ENCODE assay signal across 19 cellular contexts in the genomic region with DNA sequence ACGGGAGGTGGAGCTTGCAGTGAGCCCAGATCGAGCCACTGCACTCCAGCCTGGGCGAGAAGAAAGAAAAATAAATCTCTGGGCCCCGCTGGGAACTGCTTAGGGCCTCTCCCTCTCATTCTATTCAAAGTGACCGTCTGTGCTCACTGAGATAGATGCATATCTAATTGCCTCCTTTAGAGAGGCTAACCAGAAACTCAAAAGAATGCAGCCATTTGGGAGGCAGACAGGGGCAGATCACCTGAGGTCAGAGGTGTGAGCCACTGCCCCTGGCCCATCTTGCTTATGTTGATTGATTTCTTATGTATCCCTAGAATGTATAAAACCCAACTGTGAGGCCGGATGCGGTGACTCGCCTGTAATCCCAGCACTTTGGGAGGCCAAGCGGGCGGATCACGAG. TPM values are rescaled to one million over a fixed set of nuclear protein-coding genes. Genes with fewer than 3 reads are reported as not detected.
DNase-seq lines count a peak whose midpoint lies in the region; ATAC-seq and TF ChIP-seq lines count a peak whose summit lies in the region.
"Had no signal": no experiment of that assay in that cellular context is flagged by ENCODE, and none has a peak within 500 bp of the region (broad histone marks: within the 10 kb centered on the region; RNA-seq: fewer than 3 reads in every experiment).

No MANE protein-coding gene starts in this region.

- H3K56ac ChIP-seq in mesendoderm (ENCODE audit: low read length) = no peak overlapping the region

- ATAC-seq in Right ventricle myocardium inferior (no peak), WTC11 (peak; percentile 62)
- ATAC-seq in natural killer cell treated with Interleukin-12 subunit alpha and Interleukin-12 subunit beta and Interleukin-15 and Interleukin-18, amount 100 ng/mL, for 72 hours = no peak
- ATAC-seq: A549; CD8-positive, alpha-beta T cell had no signal

- H4K8ac ChIP-seq in mesendoderm (ENCODE audit: low read depth, low read length) = no peak overlapping the region

- no peaks in the 10 kb centered on the region for H3K4me1 ChIP-seq in right atrium auricular region
- no peaks in the 10 kb centered on the region for H3K4me1 ChIP-seq in mesendoderm (ENCODE audit: control insufficient read depth, low read depth, low read length)

- H2BK5ac ChIP-seq in mesendoderm (ENCODE audit: low read length) = no peak overlapping the region

- no peak overlapping the region for H2AK5ac ChIP-seq in mesendoderm (ENCODE audit: low read length)

- H3K9me3 Mint-ChIP-seq in WTC11 (peaks cover 19% of the 10 kb centered on the region), progenitor cell of endocrine pancreas (ENCODE audit: low read depth) (peaks cover 9% of the 10 kb centered on the region)
- H3K9me3 Mint-ChIP-seq in natural killer cell treated with Interleukin-12 subunit alpha and Interleukin-12 subunit beta and Interleukin-15 and Interleukin-18, amount 100 ng/mL, for 72 hours = peaks cover 9% of the 10 kb centered on the region

- H3K79me2 ChIP-seq in mesendoderm (ENCODE audit: control insufficient read depth, insufficient read depth, low read length) = no peaks in the 10 kb centered on the region

- POLR2A ChIA-PET in WTC11 (lab: Charles Lee) = no interaction called here

- H3K36me3 ChIP-seq in right atrium auricular region (no peaks in the 10 kb centered on the region), mesendoderm (ENCODE audit: control insufficient read depth, insufficient read depth, low read length) (no peaks in the 10 kb centered on the region)
- H3K36me3 ChIP-seq: BLaER1 treated with 17β-estradiol and CSF1 and Interleukin-3, amounts not matched to agents 10 nM and 100 nM had no signal

- intact Hi-C loops in Right ventricle myocardium inferior (cut with DNase I) = no loop called here

- DNase-seq in Right ventricle myocardium inferior (ENCODE audit: missing footprints) (peak; percentile 13), right atrium auricular region (ENCODE audit: low spot score) (no peak), WTC11 (ENCODE audit: low spot score) (no peak), mesendoderm (peak; percentile 87), progenitor cell of endocrine pancreas (ENCODE audit: low spot score, unreplicated experiment) (no peak), pons (ENCODE audit: low spot score) (no peak)
- DNase-seq in activated naive CD4-positive, alpha-beta T cell treated with anti-CD3 and anti-CD28 coated beads, Interleukin-2, amount 50 U/mL, for 16 hours = no peak
- no peak for DNase-seq in natural killer cell treated with Interleukin-12 subunit alpha and Interleukin-12 subunit beta and Interleukin-15 and Interleukin-18, amount 100 ng/mL, for 72 hours (ENCODE audit: low spot score)
- DNase-seq: CD8-positive, alpha-beta T cell; DMS 273 treated with DMSO at 0.1 percent for 48 hours; DMS53; DND-41; EL; GOT3; H7 had no signal

- H3K4me3 Mint-ChIP-seq in WTC11 (no peak overlapping the region), progenitor cell of endocrine pancreas (ENCODE audit: low read depth) (no peak overlapping the region)
- H3K4me3 Mint-ChIP-seq in natural killer cell treated with Interleukin-12 subunit alpha and Interleukin-12 subunit beta and Interleukin-15 and Interleukin-18, amount 100 ng/mL, for 72 hours = no peak overlapping the region
- H3K4me3 Mint-ChIP-seq: CD8-positive, alpha-beta T cell had no signal

- no peak overlapping the region for H2BK120ac ChIP-seq in mesendoderm (ENCODE audit: low read depth, low read length)

- no CpG with 5 or more reads among the region's 11 CpGs for WGBS in mesendoderm (ENCODE audit: extremely low coverage, insufficient coverage, low lambda C conversion rate)

- TF ChIP-seq CTCF in right atrium auricular region (IDR thresholded peaks at IDR 0.05) (no peak), WTC11 (IDR thresholded peaks at IDR 0.05) (no peak), progenitor cell of endocrine pancreas (IDR thresholded peaks at IDR 0.05; ENCODE audit: unreplicated experiment) (no peak)

- no peak overlapping the region for H3K23ac ChIP-seq in mesendoderm (ENCODE audit: low read length)

- H3K36me3 Mint-ChIP-seq in WTC11 (peaks cover 38% of the 10 kb centered on the region), progenitor cell of endocrine pancreas (ENCODE audit: insufficient read depth) (peaks cover 3% of the 10 kb centered on the region)
- H3K36me3 Mint-ChIP-seq in natural killer cell treated with Interleukin-12 subunit alpha and Interleukin-12 subunit beta and Interleukin-15 and Interleukin-18, amount 100 ng/mL, for 72 hours = peaks cover 10% of the 10 kb centered on the region
- H3K36me3 Mint-ChIP-seq: CD8-positive, alpha-beta T cell had no signal

- no peaks in the 10 kb centered on the region for H3K27me3 Mint-ChIP-seq in WTC11 (ENCODE audit: low read depth)
- no peaks in the 10 kb centered on the region for H3K27me3 Mint-ChIP-seq in progenitor cell of endocrine pancreas
- no peaks in the 10 kb centered on the region for H3K27me3 Mint-ChIP-seq in natural killer cell treated with Interleukin-12 subunit alpha and Interleukin-12 subunit beta and Interleukin-15 and Interleukin-18, amount 100 ng/mL, for 72 hours

- H3K4me1 Mint-ChIP-seq in WTC11 (peaks cover 20% of the 10 kb centered on the region), progenitor cell of endocrine pancreas (ENCODE audit: low read depth) (peaks cover under 1% of the 10 kb centered on the region)
- peaks cover 8 to 10% of the 10 kb centered on the region in 2 donors for H3K4me1 Mint-ChIP-seq in natural killer cell treated with Interleukin-12 subunit alpha and Interleukin-12 subunit beta and Interleukin-15 and Interleukin-18, amount 100 ng/mL, for 72 hours (ENCODE audit: low read depth in 2 of 2)

- H3K4me3 ChIP-seq in right atrium auricular region = no peak overlapping the region
- no peak overlapping the region for H3K4me3 ChIP-seq in mesendoderm (ENCODE audit: low read length)
- H3K4me3 ChIP-seq: A549; BLaER1 treated with 17β-estradiol and CSF1 and Interleukin-3, amounts not matched to agents 10 nM and 100 nM had no signal

- no peaks in the 10 kb centered on the region for H3K79me1 ChIP-seq in mesendoderm (ENCODE audit: low read length)

- no peak overlapping the region for H3K18ac ChIP-seq in mesendoderm (ENCODE audit: low read length)

- H3K9ac ChIP-seq in mesendoderm (ENCODE audit: low read length) = no peak overlapping the region
- H3K9ac ChIP-seq: BLaER1 treated with 17β-estradiol and CSF1 and Interleukin-3, amounts not matched to agents 10 nM and 100 nM had no signal

- H3K4me2 ChIP-seq in mesendoderm (ENCODE audit: low read length) = no peak overlapping the region
- H3K4me2 ChIP-seq: A549 had no signal

- H3K27ac Mint-ChIP-seq in WTC11 (peak overlapping the region; percentile 45; the same call in 1 of the 2 replicates), progenitor cell of endocrine pancreas (peak overlapping the region; percentile 37)
- no peak overlapping the region for H3K27ac Mint-ChIP-seq in natural killer cell treated with Interleukin-12 subunit alpha and Interleukin-12 subunit beta and Interleukin-15 and Interleukin-18, amount 100 ng/mL, for 72 hours
- H3K27ac Mint-ChIP-seq: CD8-positive, alpha-beta T cell had no signal

- H3K27me3 ChIP-seq in right atrium auricular region (no peaks in the 10 kb centered on the region), mesendoderm (ENCODE audit: insufficient read depth, low read length, poor library complexity) (no peaks in the 10 kb centered on the region)
- H3K27me3 ChIP-seq: BLaER1 treated with 17β-estradiol and CSF1 and Interleukin-3, amounts not matched to agents 10 nM and 100 nM had no signal

- H2BK15ac ChIP-seq in mesendoderm (replicated peaks; ENCODE audit: low read depth) = no peak overlapping the region

- H4K5ac ChIP-seq in mesendoderm (ENCODE audit: low read length) = no peak overlapping the region

- CTCF ChIA-PET in WTC11 (lab: Charles Lee) = no interaction called here

- no peaks in the 10 kb centered on the region for H3K9me3 ChIP-seq in right atrium auricular region
- H3K9me3 ChIP-seq: A549 had no signal

- H3K4ac ChIP-seq in mesendoderm (ENCODE audit: low read depth, low read length) = no peak overlapping the region

- H3K27ac ChIP-seq in right atrium auricular region (no peak overlapping the region), mesendoderm (ENCODE audit: low read depth, low read length) (no peak overlapping the region)
- H3K27ac ChIP-seq: 22Rv1; A549; BLaER1 treated with 17β-estradiol and CSF1 and Interleukin-3, amounts not matched to agents 10 nM and 100 nM had no signal

TF ChIP-seq in WTC11, 78 proteins besides CTCF, POLR2A, EP300 and RAD21 (continues in another document):
- TF ChIP-seq FOXJ3 (CRISPR knock-in tag; IDR thresholded peaks at IDR 0.05; ENCODE audit: borderline replicate concordance) (no peak), E2F4 (CRISPR knock-in tag; IDR thresholded peaks at IDR 0.05; ENCODE audit: borderline replicate concordance, low read depth) (no peak), GRHL2 (CRISPR knock-in tag; IDR thresholded peaks at IDR 0.05; ENCODE audit: insufficient replicate concordance, severe bottlenecking) (no peak), ZNF121 (CRISPR knock-in tag; IDR thresholded peaks at IDR 0.05) (no peak)

RNA-seq across cellular contexts. Expression of gene CSF2RA, which starts 6.2 kb away (rescaled TPM):
- 3.6 TPM for total RNA-seq in Right ventricle myocardium inferior
- 1 to 10 TPM in 1 of 2 donors, under 1 TPM in 1; 0.26 to 3.1 TPM for total RNA-seq in right atrium auricular region
- 1.2 to 3.0 TPM (median 2.4 TPM) in 3 replicates for total RNA-seq in WTC11 (2021)
- 1.6 TPM for polyA plus RNA-seq in mesendoderm (2013, experiment 1 of 2)
- 1.6 TPM for polyA plus RNA-seq in mesendoderm (2013, experiment 2 of 2)
- 0.98 and 1.3 TPM in 2 replicates for total RNA-seq in progenitor cell of endocrine pancreas
- total RNA-seq in natural killer cell treated with Interleukin-12 subunit alpha and Interleukin-12 subunit beta and Interleukin-15 and Interleukin-18, amount 100 ng/mL, for 72 hours = 1 to 10 TPM in 1 of 2 donors, not detected in 1; 2.0 TPM
- total RNA-seq: CD8-positive, alpha-beta T cell; HT-29 had no signal

RNA-seq across cellular contexts. Expression of gene CRLF2, which starts 49.9 kb away (rescaled TPM):
- total RNA-seq in Right ventricle myocardium inferior (not detected), right atrium auricular region (not detected), WTC11 (2021) (0.11 TPM in 1 of 3 replicates, not detected in the others), progenitor cell of endocrine pancreas (0.31 TPM in 1 of 2 replicates, not detected in the other)
- 0.04 TPM for polyA plus RNA-seq in mesendoderm (2013, experiment 1 of 2)
- polyA plus RNA-seq in mesendoderm (2013, experiment 2 of 2) = 0.06 TPM
- total RNA-seq in natural killer cell treated with Interleukin-12 subunit alpha and Interleukin-12 subunit beta and Interleukin-15 and Interleukin-18, amount 100 ng/mL, for 72 hours = 1 to 10 TPM in 1 of 2 donors, not detected in 1; 2.3 TPM
- total RNA-seq: CD8-positive, alpha-beta T cell; H7; HT-29 had no signal

Comparison
In these comparisons a context has a peak if more than half of its experiments do, and no peak if none do; other contexts are left out.
1. DNase-seq: peak in Right ventricle myocardium inferior (single experiment) and mesendoderm (single experiment); none in right atrium auricular region (single experiment), WTC11 (single experiment), progenitor cell of endocrine pancreas (single experiment), pons (single experiment), activated naive CD4-positive, alpha-beta T cell treated with anti-CD3 and anti-CD28 coated beads, Interleukin-2, amount 50 U/mL, for 16 hours (single experiment) and natural killer cell treated with Interleukin-12 subunit alpha and Interleukin-12 subunit beta and Interleukin-15 and Interleukin-18, amount 100 ng/mL, for 72 hours (single experiment).
2. H3K27ac Mint-ChIP-seq: peak in WTC11 (single experiment) and progenitor cell of endocrine pancreas (single experiment); none in natural killer cell treated with Interleukin-12 subunit alpha and Interleukin-12 subunit beta and Interleukin-15 and Interleukin-18, amount 100 ng/mL, for 72 hours (0 of 2).